In the genomic region with DNA sequence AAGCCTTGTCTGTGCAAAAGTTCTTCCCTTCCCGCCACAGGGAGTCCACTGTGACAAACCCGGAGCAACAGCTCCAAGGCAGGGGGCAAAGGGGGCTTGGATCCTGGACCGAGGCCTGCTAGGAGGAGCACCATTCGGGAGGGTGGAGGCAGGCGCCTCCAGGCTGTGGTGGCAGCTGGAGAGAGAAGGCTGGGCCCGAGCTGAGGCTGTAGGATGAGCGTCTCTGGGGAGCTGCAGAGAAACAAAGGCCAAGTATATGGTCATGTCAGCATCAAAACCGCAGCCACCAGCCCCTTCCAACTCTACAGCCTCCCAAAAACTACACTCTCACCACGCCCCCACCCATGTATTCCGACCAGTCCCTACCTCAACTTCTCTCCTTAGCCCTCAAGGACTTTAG, we compare ENCODE assay signal across 8 cellular contexts. TPM values are rescaled to one million over a fixed set of nuclear protein-coding genes. Genes with fewer than 3 reads are reported as not detected.
DNase-seq lines count a peak whose midpoint lies in the region; ATAC-seq, FAIRE-seq and TF ChIP-seq lines count a peak whose summit lies in the region.

No MANE protein-coding gene starts in this region.

- no peak for FAIRE-seq in frontal cortex (lab: Jason Lieb, UNC)

- H3K4me3 ChIP-seq in KMS-11 (IDR thresholded peaks at IDR 0.05; ENCODE audit: insufficient read depth, low read depth, low read length) = no peak overlapping the region
- H3K4me3 ChIP-seq in mucosa of descending colon = peak overlapping the region; percentile 56

- peaks cover 19% of the 10 kb centered on the region for H3K79me2 ChIP-seq in KMS-11 (ENCODE audit: insufficient read depth, low read depth)

- ATAC-seq in mucosa of descending colon = no peak

- peak overlapping the region; percentile 46 for H3K4me2 ChIP-seq in KMS-11

- H3K4me1 ChIP-seq in KMS-11 (ENCODE audit: low read depth, poor library complexity, severe bottlenecking) = peaks cover 34% of the 10 kb centered on the region
- peaks cover 36% of the 10 kb centered on the region for H3K4me1 ChIP-seq in mucosa of descending colon (ENCODE audit: low read depth)

- no peaks in the 10 kb centered on the region for H3K9me3 ChIP-seq in mucosa of descending colon

- TF ChIP-seq CTCF in 22Rv1 (IDR thresholded peaks at IDR 0.05) (no peak), KMS-11 (conservative IDR thresholded peaks at IDR 0.05; ENCODE audit: low read depth, low read length) (no peak), mucosa of descending colon (IDR thresholded peaks at IDR 0.05) (no peak)

- no peaks in the 10 kb centered on the region for H4K20me1 ChIP-seq in KMS-11 (ENCODE audit: insufficient read depth)

- DNase-seq in caudate nucleus (lab: John Stamatoyannopoulos, UW) = no peak
- peak in 1 of 3 donors; percentile 67 for DNase-seq in mucosa of descending colon
- no peak for DNase-seq in frontal cortex (ENCODE audit: low spot score in 2 of 2)
- DNase-seq in NCI-H510A (lab: John Stamatoyannopoulos, UW) = no peak
- no peak for DNase-seq in NOMO-1 (lab: John Stamatoyannopoulos, UW; ENCODE audit: unreplicated experiment in 2 of 2)
- DNase-seq in NK-92 treated with Interleukin-12 subunit alpha and Interleukin-12 subunit beta, amount 100 ng/mL, for 24 hours (lab: John Stamatoyannopoulos, UW) = no peak

- H3K36me3 ChIP-seq in KMS-11 (ENCODE audit: insufficient read depth) = no peaks in the 10 kb centered on the region; the same call in 1 of the 2 replicates
- H3K36me3 ChIP-seq in mucosa of descending colon (ENCODE audit: low read depth) = peaks cover 6% of the 10 kb centered on the region

- no peaks in the 10 kb centered on the region for H3K27me3 ChIP-seq in KMS-11 (ENCODE audit: insufficient read depth, low read depth)

- H3K9ac ChIP-seq in KMS-11 = peak overlapping the region; percentile 90

- H2AFZ ChIP-seq in KMS-11 (ENCODE audit: low read depth) = peak overlapping the region; percentile 85; the same call in 1 of the 2 replicates

- H3K27ac ChIP-seq in 22Rv1 (peak overlapping the region; percentile 90), KMS-11 (peak overlapping the region; percentile 94), caudate nucleus (ENCODE audit: low read depth, low read length) (peak overlapping the region; percentile 80)

- intact Hi-C loops in mucosa of descending colon (cut with DNase I, micrococcal nuclease) = no loop called here

RNA-seq across cellular contexts. Expression of gene SH3BP5L, which starts 0.6 kb away (rescaled TPM):
- 10 to 100 TPM; 27.2 to 31.0 (median 29.3) TPM for total RNA-seq in mucosa of descending colon
- total RNA-seq in frontal cortex = 31.4 TPM

RNA-seq across cellular contexts. Expression of gene ZNF672, which starts 12.9 kb away (rescaled TPM):
- total RNA-seq in mucosa of descending colon (10 to 100 TPM; 29.6 to 38.8 (median 38.3) TPM), frontal cortex (14.7 TPM)

RNA-seq across cellular contexts. Expression of gene ZNF692, which starts 33.7 kb away (rescaled TPM):
- total RNA-seq in mucosa of descending colon (10 to 100 TPM; 26.7 to 51.7 (median 43.6) TPM), frontal cortex (19.6 TPM)
